In genomic region chr10:121284952-121285351, GRCh38 we compare ENCODE assay signal across 20 cellular contexts.
A peak's percentile ranks its signal among the peaks of the same experiment; 100 is the strongest.
DNase-seq lines count a peak whose midpoint lies in the region; ATAC-seq and TF ChIP-seq lines count a peak whose summit lies in the region.
"Had no signal": no experiment of that assay in that cellular context is flagged by ENCODE, and none has a peak within 500 bp of the region (broad histone marks: within the 10 kb centered on the region; RNA-seq: fewer than 3 reads in every experiment).

No MANE protein-coding gene starts in this region.

- H3K27ac ChIP-seq in SJCRH30 = peak overlapping the region; percentile 41
- H3K27ac ChIP-seq: right atrium auricular region, tibial artery had no signal

- ATAC-seq in GM21529 (IDR thresholded peaks at IDR 0.05; ENCODE audit: unreplicated experiment) (no peak), GM21619 (IDR thresholded peaks at IDR 0.05; ENCODE audit: unreplicated experiment) (no peak)
- ATAC-seq: activated CD8-positive, alpha-beta T cell treated with anti-CD3 and anti-CD28 coated beads, Interleukin-2, amount 10 ng/mL, durations not matched to agents 7 days and 5 days; CD8-positive, alpha-beta T cell; Right ventricle myocardium inferior; stimulated activated naive B cell treated with anti-CD40 and anti-IgM and Interleukin-4, amounts not matched to agents 10 μg/mL and 1 μg/mL and 100 μg/mL, for 72 hours had no signal

- H3K27me3 Mint-ChIP-seq in mesothelial cell of epicardium (ENCODE audit: low read depth) = no peaks in the 10 kb centered on the region
- H3K27me3 Mint-ChIP-seq: activated naive CD4-positive, alpha-beta T cell treated with anti-CD3 and anti-CD28 coated beads, Interleukin-2, amount 10 ng/mL, durations not matched to agents 7 days and 5 days; stimulated activated naive B cell treated with anti-CD40 and anti-IgM and Interleukin-4, amounts not matched to agents 10 μg/mL and 1 μg/mL and 100 μg/mL, for 72 hours had no signal

- H3K27me3 ChIP-seq in SJCRH30 = no peaks in the 10 kb centered on the region
- H3K27me3 ChIP-seq: right atrium auricular region, tibial artery had no signal

- no peak overlapping the region for H3K4me3 ChIP-seq in SJCRH30
- H3K4me3 ChIP-seq: right atrium auricular region, tibial artery had no signal

- H3K27ac Mint-ChIP-seq in mesothelial cell of epicardium = peak overlapping the region; percentile 83
- H3K27ac Mint-ChIP-seq: activated CD8-positive, alpha-beta T cell treated with anti-CD3 and anti-CD28 coated beads, Interleukin-2, amount 10 ng/mL, durations not matched to agents 7 days and 5 days; activated naive CD4-positive, alpha-beta T cell treated with anti-CD3 and anti-CD28 coated beads, Interleukin-2, amount 10 ng/mL, durations not matched to agents 7 days and 5 days; CD8-positive, alpha-beta T cell; stimulated activated naive B cell treated with anti-CD40 and anti-IgM and Interleukin-4, amounts not matched to agents 10 μg/mL and 1 μg/mL and 100 μg/mL, for 72 hours had no signal

- no peak for TF ChIP-seq CTCF in mesothelial cell of epicardium (IDR thresholded peaks at IDR 0.05; ENCODE audit: unreplicated experiment)

- DNase-seq in COR-L47 (lab: John Stamatoyannopoulos, UW) (peak; percentile 5), SJCRH30 (peak; percentile 50 to 77), mesothelial cell of epicardium (ENCODE audit: low spot score in 2 of 2, unreplicated experiment in 2 of 2) (no peak), COLO829 (ENCODE audit: low spot score) (no peak)
- DNase-seq in stimulated activated CD4-positive, alpha-beta T cell treated with anti-CD3 and anti-CD28 coated beads, Interleukin-2, amount 100 ng/mL, for 24 hours = no peak
- DNase-seq: activated CD8-positive, alpha-beta T cell treated with anti-CD3 and anti-CD28 coated beads, Interleukin-2, amount 10 ng/mL, durations not matched to agents 7 days and 5 days; activated naive CD4-positive, alpha-beta T cell treated with anti-CD3 and anti-CD28 coated beads, Interleukin-2, amount 10 ng/mL, durations not matched to agents 7 days and 5 days; activated T-cell treated with anti-CD3 and anti-CD28 coated beads, Interleukin-2, amount 50 U/mL, for 48 hours; aorta; CD8-positive, alpha-beta T cell; NCI-H187; NCI-H510A treated with DMSO at 0.1 percent for 48 hours; occipital lobe; stimulated activated naive B cell treated with anti-CD40 and anti-IgM and Interleukin-4, amounts not matched to agents 10 μg/mL and 1 μg/mL and 100 μg/mL, for 72 hours; tibial artery had no signal

- H3K36me3 ChIP-seq in SJCRH30 = no peaks in the 10 kb centered on the region
- H3K36me3 ChIP-seq: right atrium auricular region, tibial artery had no signal

- H3K9me3 Mint-ChIP-seq in mesothelial cell of epicardium = no peaks in the 10 kb centered on the region
- H3K9me3 Mint-ChIP-seq: activated naive CD4-positive, alpha-beta T cell treated with anti-CD3 and anti-CD28 coated beads, Interleukin-2, amount 10 ng/mL, durations not matched to agents 7 days and 5 days; CD8-positive, alpha-beta T cell; stimulated activated naive B cell treated with anti-CD40 and anti-IgM and Interleukin-4, amounts not matched to agents 10 μg/mL and 1 μg/mL and 100 μg/mL, for 72 hours had no signal

- TF ChIP-seq RAD21 in Ishikawa (IDR thresholded peaks at IDR 0.05; ENCODE audit: low read depth) = no peak

- no peak for TF ChIP-seq EP300 in Ishikawa (IDR thresholded peaks at IDR 0.05; ENCODE audit: borderline replicate concordance)

- no peaks in the 10 kb centered on the region for H3K36me3 Mint-ChIP-seq in mesothelial cell of epicardium
- H3K36me3 Mint-ChIP-seq: activated naive CD4-positive, alpha-beta T cell treated with anti-CD3 and anti-CD28 coated beads, Interleukin-2, amount 10 ng/mL, durations not matched to agents 7 days and 5 days; CD8-positive, alpha-beta T cell; stimulated activated naive B cell treated with anti-CD40 and anti-IgM and Interleukin-4, amounts not matched to agents 10 μg/mL and 1 μg/mL and 100 μg/mL, for 72 hours had no signal

- H3K9me3 ChIP-seq in SJCRH30 (replicated peaks) = 0 out of 2 replicates have a peak, but pooled peaks cover 3% of the 10 kb centered on the region
- H3K9me3 ChIP-seq: right atrium auricular region, tibial artery had no signal

- H3K4me1 ChIP-seq in SJCRH30 = peaks cover 45% of the 10 kb centered on the region

- H3K4me3 Mint-ChIP-seq in mesothelial cell of epicardium = no peak overlapping the region
- H3K4me3 Mint-ChIP-seq: activated CD8-positive, alpha-beta T cell treated with anti-CD3 and anti-CD28 coated beads, Interleukin-2, amount 10 ng/mL, durations not matched to agents 7 days and 5 days; activated naive CD4-positive, alpha-beta T cell treated with anti-CD3 and anti-CD28 coated beads, Interleukin-2, amount 10 ng/mL, durations not matched to agents 7 days and 5 days; CD8-positive, alpha-beta T cell; stimulated activated naive B cell treated with anti-CD40 and anti-IgM and Interleukin-4, amounts not matched to agents 10 μg/mL and 1 μg/mL and 100 μg/mL, for 72 hours had no signal

- H3K4me1 Mint-ChIP-seq in mesothelial cell of epicardium = peaks cover 34% of the 10 kb centered on the region
- H3K4me1 Mint-ChIP-seq: activated naive CD4-positive, alpha-beta T cell treated with anti-CD3 and anti-CD28 coated beads, Interleukin-2, amount 10 ng/mL, durations not matched to agents 7 days and 5 days; stimulated activated naive B cell treated with anti-CD40 and anti-IgM and Interleukin-4, amounts not matched to agents 10 μg/mL and 1 μg/mL and 100 μg/mL, for 72 hours had no signal

TF ChIP-seq in Ishikawa, 13 proteins besides CTCF, POLR2A, EP300 and RAD21:
- TF ChIP-seq FOXM1 (IDR thresholded peaks at IDR 0.05; ENCODE audit: borderline replicate concordance, low read depth) (no peak), MAX (IDR thresholded peaks at IDR 0.05) (peak; percentile 39; the same call in 1 of the 2 replicates), NFIC (IDR thresholded peaks at IDR 0.05) (peak; percentile 88), TEAD4 (IDR thresholded peaks at IDR 0.05) (peak; percentile 18; the same call in 1 of the 2 replicates), USF1 (IDR thresholded peaks at IDR 0.05) (no peak)
TF ChIP-seq in Ishikawa: peak in this region for 3.

Comparison
In these comparisons a context has a peak if more than half of its experiments do, and no peak if none do; other contexts are left out.
1. DNase-seq: peak in COR-L47 (single experiment) and SJCRH30 (2 of 2); none in mesothelial cell of epicardium (0 of 2), stimulated activated CD4-positive, alpha-beta T cell treated with anti-CD3 and anti-CD28 coated beads, Interleukin-2, amount 100 ng/mL, for 24 hours (0 of 2) and COLO829 (single experiment).